Comparison of ENCODE assay signal across 8 cellular contexts in genomic region chrX:119605739-119606507, GRCh38. TPM values are rescaled to one million over a fixed set of nuclear protein-coding genes. Genes with fewer than 3 reads are reported as not detected.
A peak's percentile ranks its signal among the peaks of the same experiment; 100 is the strongest.
DNase-seq lines count a peak whose midpoint lies in the region; ATAC-seq, FAIRE-seq and TF ChIP-seq lines count a peak whose summit lies in the region.

Gene NKRF, minus strand, starts transcription at chrX:119606424.

- H2AFZ ChIP-seq in neural progenitor cell (replicated peaks) = peak within 1 kb of the TSS; percentile 47

- DNase-seq in D721Med (ENCODE audit: insufficient read length, low spot score) (peak; percentile 43), HuH-7 (ENCODE audit: low spot score) (peak; percentile 78), Peyer's patch (peak; percentile 88 to 97 (median 92)), fibroblast of the conjunctiva (ENCODE audit: low read depth) (peak; percentile 82), neural progenitor cell (ENCODE audit: low spot score) (peak; percentile 92), stromal cell of bone marrow (ENCODE audit: low read depth) (peak; percentile 86)
- DNase-seq in activated T-helper 9 cell treated with anti-CD3 and anti-CD28 coated beads, Interleukin-2, amount 50 U/mL, for 16 hours (ENCODE audit: low read depth) = peak; percentile 79

- H3K36me3 ChIP-seq in Peyer's patch (no peaks in the 10 kb centered on the region), neural progenitor cell (no peaks in the 10 kb centered on the region)

- peak within 1 kb of the TSS; percentile 51 to 78 (median 72) for H3K4me3 ChIP-seq in Peyer's patch
- peak within 1 kb of the TSS; percentile 65 for H3K4me3 ChIP-seq in neural progenitor cell

- H3K4me1 ChIP-seq in Peyer's patch (no peaks in the 10 kb centered on the region), neural progenitor cell (no peaks in the 10 kb centered on the region)

- peak within 1 kb of the TSS; percentile 93 for H3K4me3 Mint-ChIP-seq in neural progenitor cell

- H3F3A ChIP-seq in neural progenitor cell (ENCODE audit: low read depth) = no peaks in the 10 kb centered on the region

- H3K27ac Mint-ChIP-seq in neural progenitor cell = peak within 1 kb of the TSS; percentile 94

- H4K20me1 ChIP-seq in neural progenitor cell (ENCODE audit: low read depth) = peaks cover 13% of the 10 kb centered on the region

- H3K9me3 Mint-ChIP-seq in neural progenitor cell = peaks cover 19% of the 10 kb centered on the region

- no peak for FAIRE-seq in D721Med (lab: Jason Lieb, UNC)

- TF ChIP-seq CTCF in D721Med (IDR thresholded peaks at IDR 0.05; ENCODE audit: insufficient read depth, missing control alignments) (no peak), Peyer's patch (IDR thresholded peaks at IDR 0.05) (no peak), neural progenitor cell (IDR thresholded peaks at IDR 0.05) (no peak)

- peaks cover 1% of the 10 kb centered on the region for H3K36me3 Mint-ChIP-seq in neural progenitor cell

- H3K4me2 ChIP-seq in neural progenitor cell = peak within 1 kb of the TSS; percentile 78

- peak; percentile 70 to 79 for TF ChIP-seq POLR2A in Peyer's patch (IDR thresholded peaks at IDR 0.05)

- H3K27me3 ChIP-seq in Peyer's patch (no peaks in the 10 kb centered on the region), neural progenitor cell (no peaks in the 10 kb centered on the region)

- peaks cover 41% of the 10 kb centered on the region for H3K79me2 ChIP-seq in neural progenitor cell (ENCODE audit: low read depth)

- peak; percentile 60 for ATAC-seq in GM21526 (IDR thresholded peaks at IDR 0.05; ENCODE audit: low FRiP score, unreplicated experiment)

- no peaks in the 10 kb centered on the region for H3K9me3 ChIP-seq in Peyer's patch
- no peaks in the 10 kb centered on the region for H3K9me3 ChIP-seq in neural progenitor cell (ENCODE audit: low read depth)

- peaks cover 2% of the 10 kb centered on the region for H3K27me3 Mint-ChIP-seq in neural progenitor cell (ENCODE audit: insufficient read depth, low read depth)

- H3K4me1 Mint-ChIP-seq in neural progenitor cell = peaks cover 4% of the 10 kb centered on the region

- H3K27ac ChIP-seq in Peyer's patch (peak within 1 kb of the TSS; percentile 82 to 92 (median 90)), neural progenitor cell (no peak within 1 kb of the TSS)

- peak within 1 kb of the TSS; percentile 70 for H3K9ac ChIP-seq in neural progenitor cell

RNA-seq across cellular contexts. Expression of gene NKRF, which starts in this region (rescaled TPM):
- total RNA-seq in Peyer's patch (1 to 10 TPM; 4.0 to 9.9 (median 6.2) TPM), neural progenitor cell (ENCODE audit: low replicate concordance) (11.2 and 17.4 TPM in 2 replicates)
